In genomic region chr20:19813839-19814238, GRCh38 we compare ENCODE assay signal across 16 cellular contexts. TPM values are rescaled to one million over a fixed set of nuclear protein-coding genes. Genes with fewer than 3 reads are reported as not detected.
DNase-seq lines count a peak whose midpoint lies in the region; ATAC-seq and TF ChIP-seq lines count a peak whose summit lies in the region.
"Had no signal": no experiment of that assay in that cellular context is flagged by ENCODE, and none has a peak within 500 bp of the region (broad histone marks: within the 10 kb centered on the region; RNA-seq: fewer than 3 reads in every experiment).

No MANE protein-coding gene starts in this region.

- H3K4me3 Mint-ChIP-seq in HFFc6: peak overlapping the region; percentile 33; the same call in 1 of the 2 replicates
- H3K4me3 Mint-ChIP-seq in activated T-cell treated with anti-CD3 and anti-CD28 coated beads, Interleukin-2, amount 50 U/mL, for 72 hours: no peak overlapping the region
- H3K4me3 Mint-ChIP-seq: activated CD4-positive, alpha-beta T cell treated with anti-CD3 and anti-CD28 coated beads, Interleukin-2, amount 10 ng/mL, durations not matched to agents 7 days and 5 days; activated T-cell treated with anti-CD3 and anti-CD28 coated beads, Interleukin-2, amount 50 U/mL, for 4 hours; effector memory CD8-positive, alpha-beta T cell had no signal

- peaks cover 11 to 14% of the 10 kb centered on the region in 2 experiments for H3K36me3 ChIP-seq in mesenchymal stem cell (ENCODE audit: control insufficient read depth in 1 of 2, insufficient read depth in 2 of 2, low read depth in 1 of 2, low read length in 2 of 2)
- H3K36me3 ChIP-seq: HAP-1 had no signal

- H3K27ac ChIP-seq in cingulate gyrus (ENCODE audit: low read depth, low read length) (peak overlapping the region; percentile 30), mesenchymal stem cell (ENCODE audit: low read length, poor library complexity, severe bottlenecking) (peak overlapping the region; percentile 92), substantia nigra (ENCODE audit: low read depth, low read length, poor library complexity, severe bottlenecking) (no peak overlapping the region)

- no peak overlapping the region for H3K14ac ChIP-seq in mesenchymal stem cell (ENCODE audit: low read length in 2 of 2)

- no peak overlapping the region for H2BK15ac ChIP-seq in mesenchymal stem cell (ENCODE audit: low read depth, poor library complexity, severe bottlenecking)

- peaks cover 11% of the 10 kb centered on the region for H3K4me1 ChIP-seq in mesenchymal stem cell (ENCODE audit: control insufficient read depth, insufficient read depth, low read depth, low read length)
- H3K4me1 ChIP-seq: HAP-1 had no signal

- peak overlapping the region; percentile 84 for H3K9ac ChIP-seq in mesenchymal stem cell (ENCODE audit: low read length)

- H3K4ac ChIP-seq in mesenchymal stem cell (ENCODE audit: low read depth in 1 of 2, low read length in 2 of 2): peak overlapping the region in 1 of 2 experiments; percentile 90

- in situ Hi-C loops in KBM-7 (cut with MboI; ENCODE audit: low pct_unique_long_range_greater_than_20kb, low sequenced_read_pairs): no loop called here

- TF ChIP-seq CTCF in HFFc6 (IDR thresholded peaks at IDR 0.05): no peak

- peak overlapping the region; percentile 54 for H2BK5ac ChIP-seq in mesenchymal stem cell (ENCODE audit: low read depth, low read length, poor library complexity, severe bottlenecking)

- peak overlapping the region; percentile 65 for H2AK5ac ChIP-seq in mesenchymal stem cell (ENCODE audit: low read length, severe bottlenecking)

- DNase-seq in A172 (ENCODE audit: low spot score) (peak; percentile 52), HFFc6 (no peak), mesenchymal stem cell (no peak), KBM-7 (no peak), substantia nigra (lab: John Stamatoyannopoulos, UW) (no peak), DMS79 (lab: John Stamatoyannopoulos, UW) (no peak)
- no peak for DNase-seq in activated T-cell treated with anti-CD3 and anti-CD28 coated beads, Interleukin-2, amount 50 U/mL, for 72 hours
- DNase-seq: activated CD4-positive, alpha-beta T cell treated with anti-CD3 and anti-CD28 coated beads, Interleukin-2, amount 10 ng/mL, durations not matched to agents 7 days and 5 days; activated T-cell treated with anti-CD3 and anti-CD28 coated beads, Interleukin-2, amount 50 U/mL, for 4 hours; effector memory CD8-positive, alpha-beta T cell; EL; NCI-H1105 treated with DMSO at 0.1 percent for 48 hours; NCI-H446 treated with DMSO at 0.1 percent for 48 hours; T1000 had no signal

- H3K27ac Mint-ChIP-seq in HFFc6: peak overlapping the region; percentile 98
- H3K27ac Mint-ChIP-seq in activated T-cell treated with anti-CD3 and anti-CD28 coated beads, Interleukin-2, amount 50 U/mL, for 72 hours: no peak overlapping the region
- H3K27ac Mint-ChIP-seq: activated CD4-positive, alpha-beta T cell treated with anti-CD3 and anti-CD28 coated beads, Interleukin-2, amount 10 ng/mL, durations not matched to agents 7 days and 5 days; effector memory CD8-positive, alpha-beta T cell had no signal

- H3K27me3 ChIP-seq in mesenchymal stem cell (ENCODE audit: control insufficient read depth in 1 of 2, insufficient read depth in 1 of 2, low read length in 2 of 2): no peaks in the 10 kb centered on the region

- no peak overlapping the region for H4K8ac ChIP-seq in mesenchymal stem cell (ENCODE audit: low read length)

- peak overlapping the region in 1 of 2 experiments; percentile 85 for H2BK12ac ChIP-seq in mesenchymal stem cell (ENCODE audit: low read length in 2 of 2)

- H3K79me1 ChIP-seq in mesenchymal stem cell (replicated peaks; ENCODE audit: low read length, poor library complexity, severe bottlenecking): peaks cover 11% of the 10 kb centered on the region

- H3K9me3 Mint-ChIP-seq in HFFc6: 0 out of 2 replicates have a peak, but pooled peaks cover 6% of the 10 kb centered on the region
- peaks cover 0 to under 1% of the 10 kb centered on the region in 2 donors for H3K9me3 Mint-ChIP-seq in activated T-cell treated with anti-CD3 and anti-CD28 coated beads, Interleukin-2, amount 50 U/mL, for 72 hours
- H3K9me3 Mint-ChIP-seq: effector memory CD8-positive, alpha-beta T cell had no signal

- H3K4me2 ChIP-seq in mesenchymal stem cell (ENCODE audit: low read length, poor library complexity, severe bottlenecking): no peak overlapping the region

- H3K36me3 Mint-ChIP-seq in HFFc6 (ENCODE audit: low read depth): peaks cover 21% of the 10 kb centered on the region
- H3K36me3 Mint-ChIP-seq in activated T-cell treated with anti-CD3 and anti-CD28 coated beads, Interleukin-2, amount 50 U/mL, for 72 hours (ENCODE audit: insufficient read depth in 2 of 2): no peaks in the 10 kb centered on the region

- 59% methylated on average over 4 of the region's 4 CpGs for WGBS in mesenchymal stem cell

- no peak for ATAC-seq in activated T-cell treated with anti-CD3 and anti-CD28 coated beads, Interleukin-2, amount 50 U/mL, for 72 hours (replicated peaks in 1 of 2)
- ATAC-seq: activated T-cell treated with anti-CD3 and anti-CD28 coated beads, Interleukin-2, amount 50 U/mL, for 4 hours; effector memory CD8-positive, alpha-beta T cell had no signal

- H3K9me3 ChIP-seq in mesenchymal stem cell (ENCODE audit: control insufficient read depth, low read length): no peaks in the 10 kb centered on the region
- H3K9me3 ChIP-seq: HAP-1 had no signal

- H3K18ac ChIP-seq in mesenchymal stem cell (ENCODE audit: low read depth in 1 of 2, low read length in 2 of 2): peak overlapping the region; percentile 81 to 82

- H4K91ac ChIP-seq in mesenchymal stem cell (ENCODE audit: low read length): no peak overlapping the region

- peak overlapping the region; percentile 39 for H2BK120ac ChIP-seq in mesenchymal stem cell (ENCODE audit: low read depth, low read length)

- H3K4me3 ChIP-seq in mesenchymal stem cell (ENCODE audit: insufficient read depth in 1 of 2, low read depth in 1 of 2, low read length in 2 of 2): no peak overlapping the region
- H3K4me3 ChIP-seq: HAP-1 had no signal

- H3K27me3 Mint-ChIP-seq in HFFc6 (ENCODE audit: insufficient read depth): 0 out of 2 replicates have a peak, but pooled peaks cover 4% of the 10 kb centered on the region
- peaks cover 19% of the 10 kb centered on the region for H3K27me3 Mint-ChIP-seq in activated T-cell treated with anti-CD3 and anti-CD28 coated beads, Interleukin-2, amount 50 U/mL, for 72 hours (ENCODE audit: low read depth)
- H3K27me3 Mint-ChIP-seq: effector memory CD8-positive, alpha-beta T cell had no signal

- H2AFZ ChIP-seq in mesenchymal stem cell (ENCODE audit: low read depth, low read length): no peak overlapping the region

- H3K4me1 Mint-ChIP-seq in HFFc6 (ENCODE audit: low read depth): peaks cover 72% of the 10 kb centered on the region
- peaks cover 6% of the 10 kb centered on the region for H3K4me1 Mint-ChIP-seq in activated T-cell treated with anti-CD3 and anti-CD28 coated beads, Interleukin-2, amount 50 U/mL, for 72 hours (ENCODE audit: low read depth)
- H3K4me1 Mint-ChIP-seq: activated CD4-positive, alpha-beta T cell treated with anti-CD3 and anti-CD28 coated beads, Interleukin-2, amount 10 ng/mL, durations not matched to agents 7 days and 5 days had no signal

- H3K23ac ChIP-seq in mesenchymal stem cell (ENCODE audit: low read length in 2 of 2): no peak overlapping the region

RNA-seq across cellular contexts. Expression of gene RIN2, which starts 55.8 kb away (rescaled TPM):
- 22.4 and 29.3 TPM in 2 replicates for total RNA-seq in A172 (2014; rRNA removed; shearing (Covaris generic))
- 10 to 100 TPM; 41.0 to 44.0 (median 43.5) TPM for total RNA-seq in HFFc6 (2021; fragmentation: NEBNext Ultra II Directional; extraction: Animal tissue kit (Norgen Biotek cat#: 25700))
- polyA plus RNA-seq in mesenchymal stem cell (2013, experiment 1 of 2): 44.5 TPM
- polyA plus RNA-seq in mesenchymal stem cell (2013, experiment 2 of 2): 41.0 TPM
- total RNA-seq in activated T-cell treated with anti-CD3 and anti-CD28 coated beads, Interleukin-2, amount 50 U/mL, for 72 hours: not detected
- total RNA-seq: activated CD4-positive, alpha-beta T cell treated with anti-CD3 and anti-CD28 coated beads, Interleukin-2, amount 10 ng/mL, durations not matched to agents 7 days and 5 days had no signal

Comparison
In these comparisons a context has a peak if more than half of its experiments do, and no peak if none do; other contexts are left out.
1. RNA of gene RIN2, which starts 55.8 kb away (total RNA-seq): 41.0 to 44.0 TPM in HFFc6 and 22.4 to 29.3 TPM in A172; not detected in activated T-cell treated with anti-CD3 and anti-CD28 coated beads, Interleukin-2, amount 50 U/mL, for 72 hours; every median in the first group is over 10 times any median in the second.